17 cellular contexts compared by ENCODE assay signal in the genomic region with DNA sequence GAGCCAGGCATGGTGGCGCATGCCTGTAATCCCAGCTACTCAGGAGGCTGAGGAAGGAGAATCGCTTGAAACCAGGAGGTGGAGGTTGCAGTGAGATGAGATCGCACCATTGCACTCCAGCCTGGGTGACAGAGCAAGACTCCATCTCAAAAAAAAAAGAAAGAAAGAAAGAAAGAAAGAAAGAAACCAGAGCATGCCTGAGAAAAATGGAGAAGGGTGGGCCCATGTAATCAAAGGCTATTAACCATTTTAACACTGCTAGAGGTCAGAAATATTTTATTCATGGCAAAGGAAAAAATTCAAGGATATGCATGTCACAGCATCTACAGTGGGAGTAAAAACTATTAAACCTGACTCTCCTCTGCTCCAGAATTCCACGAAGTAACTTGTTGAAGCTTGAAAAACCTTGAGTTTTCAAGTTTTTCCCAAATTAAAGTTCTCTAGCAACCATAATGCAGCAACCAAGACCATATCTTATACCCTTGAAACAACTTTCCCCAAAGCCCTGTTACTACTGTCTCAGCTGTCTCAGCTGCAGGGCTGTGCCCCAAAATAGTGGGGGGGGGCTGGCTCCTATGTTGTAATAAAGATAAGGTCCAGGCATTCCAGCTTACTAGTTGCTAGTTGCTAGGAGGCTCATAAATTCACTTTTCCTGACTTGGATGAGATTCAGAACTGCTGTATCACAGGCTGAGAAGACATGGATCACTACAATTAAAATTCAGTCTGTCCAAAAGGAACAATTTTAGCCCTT.
"Had no signal": no experiment of that assay in that cellular context is flagged by ENCODE, and none has a peak within 500 bp of the region (broad histone marks: within the 10 kb centered on the region; RNA-seq: fewer than 3 reads in every experiment).

No MANE protein-coding gene starts in this region.

- H3K27me3 ChIP-seq: gastrocnemius medialis, ovary, upper lobe of right lung had no signal

- H3K4me3 ChIP-seq: gastrocnemius medialis, heart left ventricle, ovary, thoracic aorta, upper lobe of right lung had no signal

- H3K36me3 Mint-ChIP-seq: activated naive CD8-positive, alpha-beta T cell treated with anti-CD3 and anti-CD28 coated beads for 36 hours; stimulated activated effector memory CD8-positive, alpha-beta T cell treated with anti-CD3 and anti-CD28 coated beads, Interleukin-12 subunit alpha, Interleukin-12 subunit beta, amount 100 ng/mL, for 72 hours had no signal

- H3K27ac ChIP-seq: gastrocnemius medialis, heart left ventricle, ovary, thoracic aorta, upper lobe of right lung had no signal

- H3K27ac Mint-ChIP-seq: activated naive CD8-positive, alpha-beta T cell treated with anti-CD3 and anti-CD28 coated beads for 36 hours; activated T-helper 1 cell treated with anti-CD3 and anti-CD28 coated beads, Interleukin-12 subunit alpha, Interleukin-12 subunit beta, Interleukin-2, Interleukin-4 antibody, amounts not matched to agents 30 ng/mL and 10 ng/mL and 1 ng/mL, durations not matched to agents 14 hours and 24 hours and 36 hours; endodermal cell; stimulated activated effector memory CD8-positive, alpha-beta T cell treated with anti-CD3 and anti-CD28 coated beads, Interleukin-12 subunit alpha, Interleukin-12 subunit beta, amount 100 ng/mL, for 72 hours had no signal

- H3K9me3 Mint-ChIP-seq: activated naive CD8-positive, alpha-beta T cell treated with anti-CD3 and anti-CD28 coated beads for 36 hours; activated T-helper 1 cell treated with anti-CD3 and anti-CD28 coated beads, Interleukin-12 subunit alpha, Interleukin-12 subunit beta, Interleukin-2, Interleukin-4 antibody, amounts not matched to agents 30 ng/mL and 10 ng/mL and 1 ng/mL, durations not matched to agents 14 hours and 24 hours and 36 hours; neural crest cell; stimulated activated effector memory CD8-positive, alpha-beta T cell treated with anti-CD3 and anti-CD28 coated beads, Interleukin-12 subunit alpha, Interleukin-12 subunit beta, amount 100 ng/mL, for 72 hours had no signal

- ATAC-seq: gastrocnemius medialis; heart left ventricle; stimulated activated effector memory CD8-positive, alpha-beta T cell treated with anti-CD3 and anti-CD28 coated beads, Interleukin-12 subunit alpha, Interleukin-12 subunit beta, amount 100 ng/mL, for 72 hours; upper lobe of right lung had no signal

- H3K9me3 ChIP-seq: gastrocnemius medialis, heart left ventricle, ovary, thoracic aorta, upper lobe of right lung had no signal

- DNase-seq: activated CD4-positive, CD25-positive, alpha-beta regulatory T cell treated with anti-CD3 and anti-CD28 coated beads, Interleukin-2, amount 50 U/mL, for 72 hours; activated naive CD8-positive, alpha-beta T cell treated with anti-CD3 and anti-CD28 coated beads for 36 hours; cerebellar nuclear complex; dermis blood vessel endothelial cell; endodermal cell; gastrocnemius medialis; heart left ventricle; islet precursor cell; mesenchymal stem cell; T-helper 1 cell; T1000; upper lobe of right lung had no signal

- H3K36me3 ChIP-seq: gastrocnemius medialis, heart left ventricle, ovary, thoracic aorta, upper lobe of right lung had no signal

- H3K4me1 Mint-ChIP-seq: stimulated activated effector memory CD8-positive, alpha-beta T cell treated with anti-CD3 and anti-CD28 coated beads, Interleukin-12 subunit alpha, Interleukin-12 subunit beta, amount 100 ng/mL, for 72 hours had no signal

- H3K4me3 Mint-ChIP-seq: activated naive CD8-positive, alpha-beta T cell treated with anti-CD3 and anti-CD28 coated beads for 36 hours; activated T-helper 1 cell treated with anti-CD3 and anti-CD28 coated beads, Interleukin-12 subunit alpha, Interleukin-12 subunit beta, Interleukin-2, Interleukin-4 antibody, amounts not matched to agents 30 ng/mL and 10 ng/mL and 1 ng/mL, durations not matched to agents 14 hours and 24 hours and 36 hours; endodermal cell; neural crest cell; stimulated activated effector memory CD8-positive, alpha-beta T cell treated with anti-CD3 and anti-CD28 coated beads, Interleukin-12 subunit alpha, Interleukin-12 subunit beta, amount 100 ng/mL, for 72 hours had no signal

- H3K4me1 ChIP-seq: gastrocnemius medialis, heart left ventricle, upper lobe of right lung had no signal
